1 cellular context compared by ENCODE assay signal in genomic region chr1:170692866-170693575, GRCh38.
A peak's percentile ranks its signal among the peaks of the same experiment; 100 is the strongest.
TF ChIP-seq lines count a peak whose summit lies in the region.

No MANE protein-coding gene starts in this region.

TF ChIP-seq in SK-N-SH, 30 proteins besides CTCF, POLR2A, EP300 and RAD21 (continued from another document):
- TF ChIP-seq PBX3 (IDR thresholded peaks at IDR 0.05) (peak; percentile 45; the same call in 1 of the 2 replicates), YY1 (IDR thresholded peaks at IDR 0.05; ENCODE audit: low read depth) (no peak), FOXJ3 (CRISPR knock-in tag; IDR thresholded peaks at IDR 0.05) (no peak), FOSL2 (IDR thresholded peaks at IDR 0.05; ENCODE audit: borderline replicate concordance, low read depth) (0 out of 2 replicates have a peak, but pooled peaks have one; percentile 19)
